In genomic region chr12:110124184-110124995, GRCh38 we compare ENCODE assay signal across 8 cellular contexts. TPM values are rescaled to one million over a fixed set of nuclear protein-coding genes. Genes with fewer than 3 reads are reported as not detected.
A peak's percentile ranks its signal among the peaks of the same experiment; 100 is the strongest.
DNase-seq lines count a peak whose midpoint lies in the region; ATAC-seq and TF ChIP-seq lines count a peak whose summit lies in the region.

A gene with protein sequence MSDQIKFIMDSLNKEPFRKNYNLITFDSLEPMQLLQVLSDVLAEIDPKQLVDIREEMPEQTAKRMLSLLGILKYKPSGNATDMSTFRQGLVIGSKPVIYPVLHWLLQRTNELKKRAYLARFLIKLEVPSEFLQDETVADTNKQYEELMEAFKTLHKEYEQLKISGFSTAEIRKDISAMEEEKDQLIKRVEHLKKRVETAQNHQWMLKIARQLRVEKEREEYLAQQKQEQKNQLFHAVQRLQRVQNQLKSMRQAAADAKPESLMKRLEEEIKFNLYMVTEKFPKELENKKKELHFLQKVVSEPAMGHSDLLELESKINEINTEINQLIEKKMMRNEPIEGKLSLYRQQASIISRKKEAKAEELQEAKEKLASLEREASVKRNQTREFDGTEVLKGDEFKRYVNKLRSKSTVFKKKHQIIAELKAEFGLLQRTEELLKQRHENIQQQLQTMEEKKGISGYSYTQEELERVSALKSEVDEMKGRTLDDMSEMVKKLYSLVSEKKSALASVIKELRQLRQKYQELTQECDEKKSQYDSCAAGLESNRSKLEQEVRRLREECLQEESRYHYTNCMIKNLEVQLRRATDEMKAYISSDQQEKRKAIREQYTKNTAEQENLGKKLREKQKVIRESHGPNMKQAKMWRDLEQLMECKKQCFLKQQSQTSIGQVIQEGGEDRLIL (plus strand): TSS chr12:110124357. CDS start chr12:110127381, 3,024 bp downstream.

- DNase-seq in GM12865 (ENCODE audit: low read depth) (peak; percentile 96), NCI-H1694 treated with DMSO at 0.1 percent for 48 hours (lab: John Stamatoyannopoulos, UW) (peak; percentile 72), T-helper 17 cell (peak; percentile 96 to 98 (median 97)), left ventricle myocardium superior (peak; percentile 97), prostate gland (ENCODE audit: low spot score) (peak; percentile 95), ureter (ENCODE audit: low spot score) (peak; percentile 97)

- 1% methylated on average over 62 of the region's 78 CpGs for WGBS in prostate gland

- peak within 1 kb of the TSS; percentile 84 for H3K27ac Mint-ChIP-seq in T-helper 17 cell

- H3K36me3 Mint-ChIP-seq in T-helper 17 cell (ENCODE audit: low read depth), result no peaks in the 10 kb centered on the region

- H3K9me3 ChIP-seq in T-helper 17 cell (ENCODE audit: control insufficient read depth, low read length, poor library complexity, severe bottlenecking) (no peaks in the 10 kb centered on the region), prostate gland (no peaks in the 10 kb centered on the region)

- H3K27me3 ChIP-seq in prostate gland (replicated peaks; ENCODE audit: insufficient read depth), result no peaks in the 10 kb centered on the region

- peak; percentile 52 for TF ChIP-seq POLR2A in prostate gland (IDR thresholded peaks at IDR 0.05)

- peaks cover 2% of the 10 kb centered on the region for H3K4me1 ChIP-seq in prostate gland (replicated peaks)

- peak within 1 kb of the TSS; percentile 92 for H3K4me3 Mint-ChIP-seq in T-helper 17 cell

- H3K27ac ChIP-seq in angular gyrus (ENCODE audit: low read depth, low read length) (peak within 1 kb of the TSS; percentile 88), prostate gland (peak within 1 kb of the TSS; percentile 90 to 91)

- H3K36me3 ChIP-seq in prostate gland, result no peaks in the 10 kb centered on the region

- H3K4me3 ChIP-seq in GM12865 (ENCODE audit: low read depth, low read length) (peak within 1 kb of the TSS; percentile 100), prostate gland (peak within 1 kb of the TSS; percentile 97 to 98)

- TF ChIP-seq CTCF in GM12865 (IDR thresholded peaks at IDR 0.05; ENCODE audit: insufficient read depth, low read depth, low read length, missing control alignments) (no peak), prostate gland (IDR thresholded peaks at IDR 0.05) (no peak)

- ATAC-seq in HG02870 (IDR thresholded peaks at IDR 0.05; ENCODE audit: unreplicated experiment) (peak; percentile 82), T-helper 17 cell (peak; percentile 92), left ventricle myocardium superior (peak; percentile 96)

- H3K27me3 Mint-ChIP-seq in T-helper 17 cell, result peaks cover 18% of the 10 kb centered on the region

- intact Hi-C loops in left ventricle myocardium superior (cut with micrococcal nuclease) (no loop called here), prostate gland (cut with DNase I) (loop anchor here (5.0 kb wide), 1 partner anchor 98 kb away; no protein-coding TSS in a partner anchor)

- peaks cover 10% of the 10 kb centered on the region for H3K4me1 Mint-ChIP-seq in T-helper 17 cell

RNA-seq across cellular contexts. Expression of the gene that starts here (rescaled TPM):
- total RNA-seq in T-helper 17 cell (under 1 TPM; 0.42 to 0.86 TPM), left ventricle myocardium superior (9.4 TPM), prostate gland (10 to 100 TPM; 11.2 to 16.1 TPM), ureter (21.9 TPM)

Comparison
In these comparisons a context has a peak if more than half of its experiments do, and no peak if none do; other contexts are left out.
1. Peak in every context shown above with its lines: DNase-seq, ATAC-seq, H3K4me3 ChIP-seq and H3K27ac ChIP-seq.
2. Peak in DNase-seq and ATAC-seq in T-helper 17 cell; RNA of the gene not detected or under 1 TPM.